Comparison of ENCODE assay signal across 8 cellular contexts in genomic region chr6:143673638-143674037, GRCh38. TPM values are rescaled to one million over a fixed set of nuclear protein-coding genes. Genes with fewer than 3 reads are reported as not detected.
DNase-seq lines count a peak whose midpoint lies in the region; ATAC-seq and TF ChIP-seq lines count a peak whose summit lies in the region.

No MANE protein-coding gene starts in this region.

- peaks cover 36% of the 10 kb centered on the region for H3K4me1 Mint-ChIP-seq in MCF 10A (ENCODE audit: insufficient read depth, unreplicated experiment)

- no peak for ATAC-seq in HG03280 (IDR thresholded peaks at IDR 0.05; ENCODE audit: unreplicated experiment)

- CTCF ChIA-PET in MCF 10A (lab: Yijun Ruan, JAX) = interaction anchor here (1.0 kb wide), 1 partner anchor 23 kb away, joined by 3 read pairs; no protein-coding TSS in a partner anchor

- H3K27ac Mint-ChIP-seq in MCF 10A (ENCODE audit: low read depth, unreplicated experiment) = peak overlapping the region; percentile 59

- TF ChIP-seq POLR2A in breast epithelium (IDR thresholded peaks at IDR 0.05) = no peak
- no peak for TF ChIP-seq POLR2A in uterus (IDR thresholded peaks at IDR 0.05)

- no peak overlapping the region for H3K4me3 ChIP-seq in breast epithelium
- no peak overlapping the region for H3K4me3 ChIP-seq in kidney epithelial cell (ENCODE audit: low read depth, low read length)
- H3K4me3 ChIP-seq in uterus = no peak overlapping the region

- DNase-seq in MCF 10A (ENCODE audit: unreplicated experiment) = peak; percentile 81
- no peak for DNase-seq in breast epithelium (ENCODE audit: low spot score in 2 of 2)
- DNase-seq in amniotic epithelial cell (ENCODE audit: low read depth) = peak; percentile 93
- DNase-seq in kidney epithelial cell (ENCODE audit: low read depth) = peak; percentile 61
- DNase-seq in uterus = peak; percentile 25 to 40
- DNase-seq in retina = no peak
- DNase-seq in DMS79 treated with DMSO at 0.1 percent for 48 hours (lab: John Stamatoyannopoulos, UW) = no peak

- H3K36me3 Mint-ChIP-seq in MCF 10A (ENCODE audit: insufficient read depth, unreplicated experiment) = no peaks in the 10 kb centered on the region

- intact Hi-C loops in MCF 10A (cut with micrococcal nuclease) = loop anchor here (10.0 kb wide), 1 partner anchor 331 kb away; the partner anchor contains the start of gene PLAGL1
- intact Hi-C loops in breast epithelium (cut with DNase I; ENCODE audit: low total_unique reads) = no loop called here
- intact Hi-C loops in uterus (cut with DNase I; ENCODE audit: low total_unique reads) = no loop called here

- H3K36me3 ChIP-seq in breast epithelium (no peaks in the 10 kb centered on the region), kidney epithelial cell (ENCODE audit: control insufficient read depth, insufficient read depth, low read length) (no peaks in the 10 kb centered on the region), uterus (no peaks in the 10 kb centered on the region)

- H3K9me3 Mint-ChIP-seq in MCF 10A (ENCODE audit: unreplicated experiment) = peaks cover 7% of the 10 kb centered on the region

- POLR2A ChIA-PET in MCF 10A (lab: Yijun Ruan, JAX) = interaction anchor here (0.7 to 1.6 kb wide), 5 partner anchors 10 to 334 kb away, joined by 3 to 5 read pairs (median 4); partner anchors contain the start of gene LTV1

- H3K27ac ChIP-seq in breast epithelium (no peak overlapping the region), uterus (peak overlapping the region; percentile 24 to 89)

- TF ChIP-seq CTCF in MCF 10A (IDR thresholded peaks at IDR 0.05; ENCODE audit: unreplicated experiment) (no peak), breast epithelium (IDR thresholded peaks at IDR 0.05) (no peak), kidney epithelial cell (IDR thresholded peaks at IDR 0.05; ENCODE audit: insufficient read depth, low read length, poor library complexity, severe bottlenecking) (no peak), uterus (IDR thresholded peaks at IDR 0.05) (no peak)

- H3K4me3 Mint-ChIP-seq in MCF 10A (ENCODE audit: unreplicated experiment) = peak overlapping the region; percentile 12

- H3K27me3 Mint-ChIP-seq in MCF 10A (ENCODE audit: insufficient read depth, unreplicated experiment) = no peaks in the 10 kb centered on the region

- H3K4me1 ChIP-seq in breast epithelium (peaks cover 0 to 6% of the 10 kb centered on the region in 2 donors), uterus (peaks cover 2 to 5% of the 10 kb centered on the region in 2 donors)

- H3K9me3 ChIP-seq in breast epithelium (no peaks in the 10 kb centered on the region), uterus (no peaks in the 10 kb centered on the region)

- H3K27me3 ChIP-seq in breast epithelium = no peaks in the 10 kb centered on the region
- no peaks in the 10 kb centered on the region for H3K27me3 ChIP-seq in kidney epithelial cell (ENCODE audit: control insufficient read depth, insufficient read depth, low read length)
- no peaks in the 10 kb centered on the region for H3K27me3 ChIP-seq in uterus

- no TSS peak for BruUV-seq in MCF 10A (replicated peaks; lab: Mats Ljungman, UMichigan)

RNA-seq across cellular contexts. Expression of gene PHACTR2, which starts 4.1 kb away (rescaled TPM):
- total RNA-seq in MCF 10A (2022) (30.0 and 34.4 TPM in 2 replicates), breast epithelium (10 to 100 TPM; 27.5 to 53.3 (median 52.4) TPM), kidney epithelial cell (19.6 and 29.4 TPM in 2 replicates), uterus (100 to 1,000 TPM in 1 of 4 donors, 10 to 100 TPM in 3; 78.2 to 145 (median 90.1) TPM)

Comparison
In these comparisons a context has a peak if more than half of its experiments do, and no peak if none do; other contexts are left out.
1. DNase-seq: peak in MCF 10A (single experiment), amniotic epithelial cell (single experiment), kidney epithelial cell (single experiment) and uterus (2 of 2); none in breast epithelium (0 of 2), retina (single experiment) and DMS79 treated with DMSO at 0.1 percent for 48 hours (single experiment).
2. H3K27ac ChIP-seq: peak in uterus (2 of 2); none in breast epithelium (0 of 2).